In the genomic region with DNA sequence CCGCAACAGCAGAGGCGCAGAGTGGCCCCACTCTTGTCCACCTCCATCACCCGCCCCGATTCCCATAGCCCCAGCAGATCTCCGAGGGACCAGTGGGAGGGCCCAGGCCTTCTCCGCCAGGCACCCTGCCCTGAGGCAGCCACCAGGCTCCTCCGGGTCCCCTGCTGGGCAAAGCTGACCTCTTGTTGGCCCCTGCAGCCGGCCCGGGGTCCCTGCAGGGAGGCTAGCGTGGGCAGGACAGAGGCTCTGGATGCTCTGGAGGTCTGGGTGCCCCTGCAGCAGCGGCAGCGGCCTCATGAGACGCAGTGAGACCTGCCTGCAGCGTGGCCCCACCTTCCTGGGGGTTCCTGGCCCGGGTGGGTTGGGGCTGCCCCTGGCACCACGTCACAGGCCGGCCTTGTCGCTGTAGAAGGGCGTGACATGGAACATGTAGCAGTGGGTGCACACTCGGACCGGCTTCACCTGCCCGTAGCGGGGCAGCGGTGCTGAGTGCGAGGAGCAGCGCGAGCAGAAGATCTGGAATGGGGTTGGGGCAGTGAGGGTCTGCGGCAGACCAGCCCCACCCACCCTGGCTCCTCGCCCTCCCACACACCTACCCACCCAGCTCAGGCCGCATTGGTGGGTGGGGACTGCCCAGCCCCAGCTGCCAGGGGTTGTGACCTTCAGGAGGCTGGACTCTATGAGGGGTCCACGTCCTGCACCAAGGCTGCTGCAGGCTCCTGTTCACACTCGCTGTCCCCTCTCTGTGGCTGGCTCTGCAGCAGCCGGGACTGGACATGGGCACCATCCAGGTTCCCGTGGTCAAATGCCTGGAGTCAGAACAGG, we compare ENCODE assay signal across 23 cellular contexts.
"Had no signal": no experiment of that assay in that cellular context is flagged by ENCODE, and none has a peak within 500 bp of the region (broad histone marks: within the 10 kb centered on the region; RNA-seq: fewer than 3 reads in every experiment).

No MANE protein-coding gene starts in this region.

- FAIRE-seq: colon, TTC549 had no signal

- H3K27me3 ChIP-seq: vagina had no signal

- DNase-seq: activated CD4-positive, alpha-beta T cell treated with anti-CD3 and anti-CD28 coated beads for 4 hours; activated CD4-positive, alpha-beta T cell treated with anti-CD3 and anti-CD28 coated beads, Interleukin-2, amount 50 U/mL, for 4 hours; activated naive CD4-positive, alpha-beta T cell; activated T-cell treated with anti-CD3 and anti-CD28 coated beads for 4 hours; activated T-cell treated with anti-CD3 and anti-CD28 coated beads, Interleukin-2, amount 50 U/mL, for 72 hours; dermis blood vessel endothelial cell; effector CD8-positive, alpha-beta T cell; erythroblast; head of caudate nucleus; hypothalamus; immature natural killer cell; mesendoderm; stimulated activated CD4-positive, alpha-beta T cell treated with anti-CD3 and anti-CD28 coated beads, Interleukin-2, amount 100 ng/mL, for 48 hours; stimulated activated naive CD4-positive, alpha-beta T cell treated with Interleukin-2 at 50 U/mL for 16 hours; T-helper 9 cell had no signal

- H3K27ac ChIP-seq: vagina, VCaP had no signal

- H3K9me3 ChIP-seq: vagina had no signal

- ATAC-seq: activated naive CD4-positive, alpha-beta T cell treated with anti-CD3 and anti-CD28 coated beads, Interleukin-2, amount 50 U/mL, for 72 hours; activated T-cell treated with anti-CD3 and anti-CD28 coated beads, Interleukin-2, amount 50 U/mL, for 72 hours; left lobe of liver; natural killer cell treated with Interleukin-12 subunit alpha and Interleukin-12 subunit beta and Interleukin-15 and Interleukin-18, amount 100 ng/mL, for 72 hours had no signal

- H3K36me3 ChIP-seq: vagina had no signal

- H3K4me3 ChIP-seq: lung, vagina had no signal
